ENCODE assay signal across 9 cellular contexts in the genomic region with DNA sequence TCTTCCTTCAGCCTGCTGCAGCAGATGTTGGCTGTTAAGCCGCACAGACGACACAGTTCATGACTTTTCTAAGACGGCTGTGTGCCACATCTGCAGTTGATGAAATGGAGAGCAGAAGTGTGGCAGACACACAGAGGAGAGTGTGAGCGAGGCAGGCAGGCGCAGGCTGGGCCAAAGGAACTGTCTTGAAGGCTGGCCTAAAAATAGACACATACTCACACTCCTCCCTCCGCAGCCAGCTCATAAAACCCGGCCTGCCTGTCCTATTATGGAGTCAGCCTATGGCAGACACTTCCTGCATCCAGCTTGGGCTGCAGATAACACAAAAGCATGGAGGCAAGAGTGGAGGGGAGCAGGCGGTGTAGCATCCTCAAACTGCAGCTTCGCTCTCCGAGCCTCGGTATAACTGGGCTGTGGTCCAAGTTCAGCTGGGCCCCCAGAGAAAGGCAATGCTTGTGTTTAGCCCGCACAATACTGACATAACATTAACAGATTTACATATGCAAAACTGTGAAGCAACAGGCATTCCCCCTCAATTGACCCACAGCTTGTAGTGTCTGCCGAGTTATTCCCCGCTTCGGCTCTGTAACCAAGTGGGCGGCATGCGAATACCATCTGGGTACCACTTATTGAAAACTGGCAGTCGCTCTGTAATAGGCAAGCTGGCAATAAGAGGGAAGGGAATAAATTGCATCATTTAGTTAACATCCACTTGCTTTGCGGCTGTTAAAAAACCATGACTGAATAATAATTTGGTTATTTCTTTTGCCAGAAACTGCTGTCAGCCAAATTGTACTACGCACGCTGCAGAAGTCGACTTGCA. TPM values are rescaled to one million over a fixed set of nuclear protein-coding genes. Genes with fewer than 3 reads are reported as not detected.
DNase-seq lines count a peak whose midpoint lies in the region; ATAC-seq and TF ChIP-seq lines count a peak whose summit lies in the region.
"Had no signal": no experiment of that assay in that cellular context is flagged by ENCODE, and none has a peak within 500 bp of the region (broad histone marks: within the 10 kb centered on the region; RNA-seq: fewer than 3 reads in every experiment).

No MANE protein-coding gene starts in this region.

- H3K4me1 Mint-ChIP-seq in stimulated activated effector memory CD8-positive, alpha-beta T cell treated with anti-CD3 and anti-CD28 coated beads, Interleukin-12 subunit alpha, Interleukin-12 subunit beta, amount 100 ng/mL, for 72 hours: no peaks in the 10 kb centered on the region

- H3K36me3 Mint-ChIP-seq in stimulated activated effector memory CD8-positive, alpha-beta T cell treated with anti-CD3 and anti-CD28 coated beads, Interleukin-12 subunit alpha, Interleukin-12 subunit beta, amount 100 ng/mL, for 72 hours: no peaks in the 10 kb centered on the region

- intact Hi-C loops in heart left ventricle (cut with DNase I): loop anchor here in 2 of 10 donors (5.0 kb wide), 1 partner anchor 40 kb away; a partner anchor contains a TSS
- intact Hi-C loops in sigmoid colon (cut with DNase I): loop anchor here (5.0 kb wide), 1 partner anchor 40 kb away; a partner anchor contains a TSS

- TF ChIP-seq CTCF in AG10803 (conservative IDR thresholded peaks at IDR 0.05; ENCODE audit: low read length): no peak
- TF ChIP-seq CTCF in heart left ventricle (IDR thresholded peaks at IDR 0.05): no peak
- no peak for TF ChIP-seq CTCF in sigmoid colon (IDR thresholded peaks at IDR 0.05)

- H3K9me3 Mint-ChIP-seq in stimulated activated effector memory CD8-positive, alpha-beta T cell treated with anti-CD3 and anti-CD28 coated beads, Interleukin-12 subunit alpha, Interleukin-12 subunit beta, amount 100 ng/mL, for 72 hours: no peaks in the 10 kb centered on the region

- no peak overlapping the region for H3K4me3 Mint-ChIP-seq in stimulated activated effector memory CD8-positive, alpha-beta T cell treated with anti-CD3 and anti-CD28 coated beads, Interleukin-12 subunit alpha, Interleukin-12 subunit beta, amount 100 ng/mL, for 72 hours

- TF ChIP-seq EP300 in sigmoid colon (IDR thresholded peaks at IDR 0.05): peak in 1 of 4 donors; percentile 43

- H3K36me3 ChIP-seq in heart left ventricle (no peaks in the 10 kb centered on the region), sigmoid colon (no peaks in the 10 kb centered on the region)

- H3K27ac ChIP-seq in heart left ventricle (peak overlapping the region in 11 of 12 donors; percentile 8 to 81 (median 54)), sigmoid colon (peak overlapping the region; percentile 78 to 92 (median 80))

- no peaks in the 10 kb centered on the region for H3K9me3 ChIP-seq in heart left ventricle
- no peaks in the 10 kb centered on the region for H3K9me3 ChIP-seq in sigmoid colon

- peaks cover 0 to 46% (median 22%) of the 10 kb centered on the region in 12 donors for H3K4me1 ChIP-seq in heart left ventricle
- peaks cover 0 to 42% (median 31%) of the 10 kb centered on the region in 4 donors for H3K4me1 ChIP-seq in sigmoid colon

- peak; percentile 56 for ATAC-seq in GM19468 (IDR thresholded peaks at IDR 0.05; ENCODE audit: extremely low read depth, unreplicated experiment)
- ATAC-seq in heart left ventricle: peak; percentile 92 to 99 (median 99)
- no peak for ATAC-seq in HG03565 (IDR thresholded peaks at IDR 0.05; ENCODE audit: unreplicated experiment)
- ATAC-seq in stimulated activated effector memory CD8-positive, alpha-beta T cell treated with anti-CD3 and anti-CD28 coated beads, Interleukin-12 subunit alpha, Interleukin-12 subunit beta, amount 100 ng/mL, for 72 hours: no peak
- ATAC-seq: HCT116 had no signal

- WGBS in heart left ventricle, 4 donors: 33 to 40% (median 36%) methylated on average over 22 of the region's 22 CpGs
- 38 to 41% methylated on average over 22 of the region's 22 CpGs for WGBS in sigmoid colon, 2 donors

- TF ChIP-seq POLR2A in heart left ventricle (IDR thresholded peaks at IDR 0.05) (no peak), sigmoid colon (IDR thresholded peaks at IDR 0.05) (peak in 1 of 2 donors; percentile 25)

- H3K27me3 ChIP-seq in heart left ventricle (no peaks in the 10 kb centered on the region), sigmoid colon (no peaks in the 10 kb centered on the region)

- H3K27ac Mint-ChIP-seq in stimulated activated effector memory CD8-positive, alpha-beta T cell treated with anti-CD3 and anti-CD28 coated beads, Interleukin-12 subunit alpha, Interleukin-12 subunit beta, amount 100 ng/mL, for 72 hours: no peak overlapping the region

- DNase-seq in AG10803 (ENCODE audit: low read depth): peak; percentile 99
- DNase-seq in M059J (ENCODE audit: low read depth): peak; percentile 77
- DNase-seq in amniotic epithelial cell (ENCODE audit: low read depth): peak; percentile 82
- DNase-seq in heart left ventricle: peak; percentile 80 to 91 (median 88)
- peak; percentile 96 for DNase-seq in sigmoid colon
- no peak for DNase-seq in stimulated activated effector memory CD8-positive, alpha-beta T cell treated with anti-CD3 and anti-CD28 coated beads, Interleukin-12 subunit alpha, Interleukin-12 subunit beta, amount 100 ng/mL, for 72 hours (ENCODE audit: low spot score in 2 of 2)

- peak overlapping the region; percentile 54 for H3K4me3 ChIP-seq in AG10803 (ENCODE audit: low read length)
- peak overlapping the region in 8 of 12 donors; percentile 1 to 41 (median 28) for H3K4me3 ChIP-seq in heart left ventricle
- H3K4me3 ChIP-seq in sigmoid colon: peak overlapping the region in 3 of 4 donors; percentile 27 to 40 (median 30)

RNA-seq across cellular contexts. Expression of a gene that starts 40.8 kb away (rescaled TPM):
- total RNA-seq in M059J (2014; rRNA removed; shearing (Covaris generic)): 18.1 and 19.2 TPM in 2 replicates
- total RNA-seq in heart left ventricle (10 to 100 TPM; 33.0 to 67.8 (median 44.5) TPM), sigmoid colon (100 to 1,000 TPM; 139 to 232 (median 169) TPM)
- polyA plus RNA-seq in heart left ventricle (10 to 100 TPM; 14.9 to 15.1 TPM), sigmoid colon (10 to 100 TPM; 13.8 to 32.9 (median 14.3) TPM)

Comparison
In these comparisons a context has a peak if more than half of its experiments do, and no peak if none do; other contexts are left out.
1. DNase-seq: peak in AG10803 (single experiment), M059J (single experiment), amniotic epithelial cell (single experiment), heart left ventricle (5 of 5) and sigmoid colon (single experiment); none in stimulated activated effector memory CD8-positive, alpha-beta T cell treated with anti-CD3 and anti-CD28 coated beads, Interleukin-12 subunit alpha, Interleukin-12 subunit beta, amount 100 ng/mL, for 72 hours (0 of 2).
2. ATAC-seq: peak in GM19468 (single experiment) and heart left ventricle (4 of 4); none in HG03565 (single experiment) and stimulated activated effector memory CD8-positive, alpha-beta T cell treated with anti-CD3 and anti-CD28 coated beads, Interleukin-12 subunit alpha, Interleukin-12 subunit beta, amount 100 ng/mL, for 72 hours (single experiment).
3. Peak in every context shown above with its lines, with median percentiles within 50 percentile points of each other: H3K4me3 ChIP-seq.